8 cellular contexts compared by ENCODE assay signal in the genomic region with DNA sequence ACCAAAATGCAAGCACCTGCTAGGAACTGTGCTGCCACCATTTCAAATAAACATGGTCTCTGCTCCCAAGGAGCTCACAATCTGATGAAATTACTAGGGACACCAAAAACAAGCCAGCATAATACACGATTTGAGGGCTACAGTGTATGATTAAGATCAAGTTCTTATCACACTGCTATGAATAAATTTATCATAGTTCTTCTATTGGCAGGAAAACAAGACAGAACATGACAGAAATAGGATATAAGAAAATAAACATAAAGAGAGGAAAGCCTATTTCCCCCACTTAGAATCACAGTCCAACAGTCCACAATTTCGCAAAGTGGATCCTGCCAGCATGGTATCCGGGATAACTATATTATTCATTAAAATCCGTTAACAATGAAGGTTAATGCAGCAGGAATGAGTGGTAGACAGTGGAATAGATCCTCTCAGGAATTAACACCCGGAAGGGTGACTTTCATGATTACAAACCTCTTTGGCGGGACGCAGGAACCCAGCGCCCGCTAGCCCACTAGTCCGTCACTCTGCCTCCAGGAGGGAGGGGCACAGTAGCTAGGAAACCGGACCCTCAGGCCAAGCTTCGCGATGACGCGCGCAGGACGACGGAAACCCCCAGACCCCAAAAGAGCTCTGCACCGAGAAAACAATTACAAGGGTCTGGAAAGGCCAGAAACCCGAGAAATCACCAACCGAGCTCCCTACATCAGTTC. TPM values are rescaled to one million over a fixed set of nuclear protein-coding genes. Genes with fewer than 3 reads are reported as not detected.
DNase-seq lines count a peak whose midpoint lies in the region; ATAC-seq and TF ChIP-seq lines count a peak whose summit lies in the region.

No MANE protein-coding gene starts in this region.

- H3K4me1 ChIP-seq in H9 (ENCODE audit: insufficient read depth, low read length): no peaks in the 10 kb centered on the region; the same call in 1 of the 2 replicates
- H3K4me1 ChIP-seq in right cardiac atrium (ENCODE audit: control insufficient read depth, insufficient read depth, low read length): no peaks in the 10 kb centered on the region
- peaks cover 10% of the 10 kb centered on the region for H3K4me1 ChIP-seq in rectal smooth muscle tissue (ENCODE audit: control insufficient read depth, insufficient read depth, low read length)

- H3T11ph ChIP-seq in H9 (ENCODE audit: low read length): no peak overlapping the region

- H3K27me3 ChIP-seq in H9 (ENCODE audit: insufficient read depth, low read length): no peaks in the 10 kb centered on the region
- no peaks in the 10 kb centered on the region for H3K27me3 ChIP-seq in right cardiac atrium (ENCODE audit: control insufficient read depth, insufficient read depth)
- no peaks in the 10 kb centered on the region for H3K27me3 ChIP-seq in rectal smooth muscle tissue (ENCODE audit: control insufficient read depth, insufficient read depth, low read length)

- H3K27ac ChIP-seq in H9 (ENCODE audit: insufficient read length, low read depth, low read length): peak overlapping the region; percentile 40
- peak overlapping the region; percentile 67 for H3K27ac ChIP-seq in right cardiac atrium (ENCODE audit: low read length)
- H3K27ac ChIP-seq in rectal smooth muscle tissue (ENCODE audit: low read depth, low read length): peak overlapping the region; percentile 89

- H3K18ac ChIP-seq in H9 (ENCODE audit: insufficient read length, low read depth, low read length): peak overlapping the region; percentile 91

- H3K79me2 ChIP-seq in H9 (ENCODE audit: insufficient read depth, low read length): no peaks in the 10 kb centered on the region

- no peak overlapping the region for H2BK5ac ChIP-seq in H9 (ENCODE audit: insufficient read length, low read length)

- peaks cover 6% of the 10 kb centered on the region for H3K23me2 ChIP-seq in H9 (ENCODE audit: insufficient read length, low read depth, low read length, poor library complexity, severe bottlenecking)

- H2AFZ ChIP-seq in H9 (ENCODE audit: low read length): peak overlapping the region; percentile 57

- peaks cover 2% of the 10 kb centered on the region for H3K79me1 ChIP-seq in H9 (ENCODE audit: insufficient read depth, low read depth, low read length, poor library complexity, severe bottlenecking)

- no peak overlapping the region for H3K56ac ChIP-seq in H9 (ENCODE audit: insufficient read length, low read depth, low read length)

- peak overlapping the region; percentile 96 for H2BK120ac ChIP-seq in H9 (ENCODE audit: low read depth, low read length, poor library complexity, severe bottlenecking)

- no peaks in the 10 kb centered on the region for H3K36me3 ChIP-seq in rectal smooth muscle tissue (ENCODE audit: control insufficient read depth, insufficient read depth, low read length)

- peak; percentile 27 for DNase-seq in NOMO-1 treated with DMSO at 0.1 percent for 48 hours (lab: John Stamatoyannopoulos, UW; ENCODE audit: unreplicated experiment)
- DNase-seq in NOMO-1 (lab: John Stamatoyannopoulos, UW; ENCODE audit: unreplicated experiment in 2 of 2): no peak
- DNase-seq in H9: no peak
- DNase-seq in LNCaP clone FGC (ENCODE audit: low read depth): no peak
- no peak for DNase-seq in activated naive CD4-positive, alpha-beta T cell treated with anti-CD3 and anti-CD28 coated beads, Interleukin-2, amount 50 U/mL, for 72 hours (ENCODE audit: low spot score in 2 of 2)
- DNase-seq in right cardiac atrium: no peak
- no peak for DNase-seq in stimulated activated CD8-positive, alpha-beta memory T cell treated with anti-CD3 and anti-CD28 coated beads, Interleukin-4, amount 100 ng/mL, for 48 hours

- H2BK20ac ChIP-seq in H9 (ENCODE audit: low read depth, low read length, poor library complexity, severe bottlenecking): no peak overlapping the region

- H3K4me1 Mint-ChIP-seq in H9: peaks cover 15 to 16% of the 10 kb centered on the region in 2 experiments

- intact Hi-C loops in right cardiac atrium (cut with DNase I): loop anchor here in 1 of 4 donors (10.0 kb wide), 1 partner anchor 554 kb away; no protein-coding TSS in a partner anchor

- H3K4me3 ChIP-seq in LNCaP clone FGC (ENCODE audit: low read depth, low read length) (peak overlapping the region; percentile 93), right cardiac atrium (ENCODE audit: low read length) (peak overlapping the region; percentile 93), rectal smooth muscle tissue (ENCODE audit: low read length) (peak overlapping the region; percentile 88)

- no peak for TF ChIP-seq CTCF in H9 (conservative IDR thresholded peaks at IDR 0.05)
- no peak for TF ChIP-seq CTCF in LNCaP clone FGC (IDR thresholded peaks at IDR 0.05; ENCODE audit: control insufficient read depth, extremely low read depth, insufficient read depth)

- no peak overlapping the region; the same call in 1 of the 2 replicates for H3K4ac ChIP-seq in H9 (ENCODE audit: low read depth, low read length)

- H4K8ac ChIP-seq in H9 (replicated peaks; ENCODE audit: insufficient read length, low read depth, low read length): no peak overlapping the region

- WGBS in H9 (ENCODE audit: extremely low coverage, insufficient read length, low lambda C conversion rate): no CpG with 5 or more reads among the region's 21 CpGs
- under 1% methylated on average over 21 of the region's 21 CpGs for whole genome bisulfite sequencing in right cardiac atrium

- H4K91ac ChIP-seq in H9 (ENCODE audit: insufficient read length, low read depth, low read length): no peak overlapping the region

- no peak overlapping the region for H4K5ac ChIP-seq in H9 (ENCODE audit: insufficient read length, low read depth, low read length)

- no peak overlapping the region for H2AK5ac ChIP-seq in H9 (ENCODE audit: insufficient read length, low read length)

- peak overlapping the region; percentile 92 for H3K4me2 ChIP-seq in H9 (ENCODE audit: insufficient read depth, insufficient read length, low read length)

- H3K9me3 ChIP-seq in H9 (ENCODE audit: control insufficient read depth, low read depth, low read length) (no peaks in the 10 kb centered on the region), right cardiac atrium (ENCODE audit: control insufficient read depth, low read length) (no peaks in the 10 kb centered on the region)

- no peak overlapping the region for H2BK12ac ChIP-seq in H9 (ENCODE audit: insufficient read length, low read depth, low read length)

- no peaks in the 10 kb centered on the region for H4K20me1 ChIP-seq in H9 (ENCODE audit: control insufficient read depth, insufficient read depth, insufficient read length)

- peaks cover 17% of the 10 kb centered on the region in 2 experiments for H3K9me3 Mint-ChIP-seq in H9
- H3K9me3 Mint-ChIP-seq in activated naive CD4-positive, alpha-beta T cell treated with anti-CD3 and anti-CD28 coated beads, Interleukin-2, amount 50 U/mL, for 72 hours: peaks cover 4 to 7% of the 10 kb centered on the region in 2 donors

- H3K4me3 Mint-ChIP-seq in H9: peak overlapping the region; percentile 91 to 95

- peak; percentile 29 to 36 for ATAC-seq in activated naive CD4-positive, alpha-beta T cell treated with anti-CD3 and anti-CD28 coated beads, Interleukin-2, amount 50 U/mL, for 72 hours
- peak; percentile 56 to 59 for ATAC-seq in right cardiac atrium

- H3K27me3 Mint-ChIP-seq in H9 (ENCODE audit: low read depth): no peaks in the 10 kb centered on the region

- no peak overlapping the region for H3K23ac ChIP-seq in H9 (ENCODE audit: insufficient read length, low read depth, low read length)

- H3K14ac ChIP-seq in H9 (ENCODE audit: insufficient read depth, low read length): peak overlapping the region; percentile 83

- H3K27ac Mint-ChIP-seq in H9: peak overlapping the region; percentile 98 to 99 (median 98)
- peak overlapping the region; percentile 89 to 92 for H3K27ac Mint-ChIP-seq in activated naive CD4-positive, alpha-beta T cell treated with anti-CD3 and anti-CD28 coated beads, Interleukin-2, amount 50 U/mL, for 72 hours

- H3K9ac ChIP-seq in H9 (ENCODE audit: extremely low read depth, insufficient read length, low read length) (peak overlapping the region; percentile 81), rectal smooth muscle tissue (ENCODE audit: low read length) (peak overlapping the region; percentile 89)

- peaks cover 18 to 25% (median 20%) of the 10 kb centered on the region in 3 experiments; a peak in 6 of 7 replicates for H3K36me3 Mint-ChIP-seq in H9 (ENCODE audit: insufficient read depth in 1 of 3, low read depth in 3 of 3)
- peaks cover 26 to 36% of the 10 kb centered on the region in 2 donors for H3K36me3 Mint-ChIP-seq in activated naive CD4-positive, alpha-beta T cell treated with anti-CD3 and anti-CD28 coated beads, Interleukin-2, amount 50 U/mL, for 72 hours

- H2BK15ac ChIP-seq in H9 (ENCODE audit: low read depth, low read length): no peak overlapping the region

RNA-seq across cellular contexts. Expression of a gene that starts 0.7 kb away (rescaled TPM):
- total RNA-seq in H9 (2021): 14.7 and 17.4 TPM in 2 replicates
- 10 to 100 TPM; 33.3 to 58.6 TPM for total RNA-seq in activated naive CD4-positive, alpha-beta T cell treated with anti-CD3 and anti-CD28 coated beads, Interleukin-2, amount 50 U/mL, for 72 hours
- total RNA-seq in right cardiac atrium: 10 to 100 TPM; 17.2 to 23.1 (median 18.5) TPM
- 23.1 TPM for polyA plus RNA-seq in right cardiac atrium

RNA-seq across cellular contexts. Expression of a gene that starts 0.8 kb away (rescaled TPM):
- 3.0 and 3.6 TPM in 2 replicates for total RNA-seq in H9 (2021)
- total RNA-seq in activated naive CD4-positive, alpha-beta T cell treated with anti-CD3 and anti-CD28 coated beads, Interleukin-2, amount 50 U/mL, for 72 hours: 10 to 100 TPM; 10.0 to 16.1 TPM
- total RNA-seq in right cardiac atrium: 1 to 10 TPM; 6.8 to 8.5 (median 7.6) TPM
- 4.4 TPM for polyA plus RNA-seq in right cardiac atrium

RNA-seq across cellular contexts. Expression of a gene that starts 46.1 kb away (rescaled TPM):
- total RNA-seq in H9 (2021): 2.7 TPM in 2 replicates
- total RNA-seq in activated naive CD4-positive, alpha-beta T cell treated with anti-CD3 and anti-CD28 coated beads, Interleukin-2, amount 50 U/mL, for 72 hours: 10 to 100 TPM; 26.5 to 27.9 TPM
- total RNA-seq in right cardiac atrium: 1 to 10 TPM; 7.0 to 9.9 (median 7.9) TPM
- polyA plus RNA-seq in right cardiac atrium: 2.7 TPM
